1 cellular context compared by ENCODE assay signal in genomic region chr1:150364231-150365003, GRCh38.
TF ChIP-seq lines count a peak whose summit lies in the region.

No MANE protein-coding gene starts in this region.

TF ChIP-seq in H1, 55 proteins besides CTCF, POLR2A, EP300 and RAD21:
- TF ChIP-seq GABPA (IDR thresholded peaks at IDR 0.05; ENCODE audit: borderline replicate concordance, insufficient read depth, low read length), result no peak
- peak; percentile 75 for TF ChIP-seq TAF1 (IDR thresholded peaks at IDR 0.05; ENCODE audit: low read depth, low read length)
- TF ChIP-seq FOSL1 (IDR thresholded peaks at IDR 0.05; ENCODE audit: insufficient read depth, low read depth, low read length), result no peak
- TF ChIP-seq ATF2 (IDR thresholded peaks at IDR 0.05; ENCODE audit: low read length), result no peak
- TF ChIP-seq NRF1 (IDR thresholded peaks at IDR 0.05; ENCODE audit: low read depth, low read length), result no peak
- no peak for TF ChIP-seq CBX5 (IDR thresholded peaks at IDR 0.05; ENCODE audit: low read depth, low read length)
- no peak for TF ChIP-seq USF2 (IDR thresholded peaks at IDR 0.05; ENCODE audit: low read length)
- no peak for TF ChIP-seq MAFK (IDR thresholded peaks at IDR 0.05; ENCODE audit: low read depth, low read length)
- no peak for TF ChIP-seq ZNF274 (IDR thresholded peaks at IDR 0.05; ENCODE audit: borderline replicate concordance, extremely low read depth, low read length)
- TF ChIP-seq CREB1 (IDR thresholded peaks at IDR 0.05), result no peak; the same call in 1 of the 2 replicates
- no peak for TF ChIP-seq CBX8 (IDR thresholded peaks at IDR 0.05; ENCODE audit: borderline replicate concordance, low read depth, low read length)
- TF ChIP-seq KDM1A (IDR thresholded peaks at IDR 0.05; ENCODE audit: borderline replicate concordance, low read length), result no peak
- TF ChIP-seq TBP (IDR thresholded peaks at IDR 0.05; ENCODE audit: low read depth, low read length), result peak; percentile 65
- no peak for TF ChIP-seq RNF2 (IDR thresholded peaks at IDR 0.05; ENCODE audit: borderline replicate concordance, low read depth, low read length, missing control alignments, poor library complexity, severe bottlenecking)
- peak; percentile 28; the same call in 1 of the 2 replicates for TF ChIP-seq MAX (IDR thresholded peaks at IDR 0.05)
- TF ChIP-seq SP1 (IDR thresholded peaks at IDR 0.05; ENCODE audit: low read depth, low read length), result no peak
- no peak for TF ChIP-seq GTF2F1 (IDR thresholded peaks at IDR 0.05; ENCODE audit: borderline replicate concordance, low read depth, low read length)
- no peak; the same call in none of the 2 replicates for TF ChIP-seq POLR2AphosphoS5 (IDR thresholded peaks at IDR 0.05; ENCODE audit: low read depth, low read length)
- no peak for TF ChIP-seq CEBPB (IDR thresholded peaks at IDR 0.05; ENCODE audit: low read depth, low read length)
- no peak for TF ChIP-seq SP4 (IDR thresholded peaks at IDR 0.05; ENCODE audit: low read length)
- TF ChIP-seq NANOG (IDR thresholded peaks at IDR 0.05; ENCODE audit: insufficient read depth, low read depth, low read length, poor library complexity, severe bottlenecking), result peak; percentile 23
- TF ChIP-seq BCL11A (IDR thresholded peaks at IDR 0.05; ENCODE audit: low read depth in 2 of 2, low read length in 2 of 2), result no peak
- TF ChIP-seq PHF8 (conservative IDR thresholded peaks at IDR 0.05; ENCODE audit: low read depth, low read length), result peak; percentile 64
- no peak for TF ChIP-seq HDAC6 (IDR thresholded peaks at IDR 0.05; ENCODE audit: low read depth, low read length)
- no peak for TF ChIP-seq RXRA (IDR thresholded peaks at IDR 0.05; ENCODE audit: insufficient read depth, low read depth, low read length)
- TF ChIP-seq TCF12 (IDR thresholded peaks at IDR 0.05; ENCODE audit: low read depth, low read length), result no peak
- TF ChIP-seq SRF (IDR thresholded peaks at IDR 0.05; ENCODE audit: low read depth, low read length), result no peak
- no peak for TF ChIP-seq TEAD4 (IDR thresholded peaks at IDR 0.05; ENCODE audit: low read depth, low read length)
- TF ChIP-seq JUN (IDR thresholded peaks at IDR 0.05; ENCODE audit: low read depth, low read length), result no peak
- peak; percentile 72 for TF ChIP-seq ASH2L (IDR thresholded peaks at IDR 0.05; ENCODE audit: low read length)
- TF ChIP-seq CHD7 (IDR thresholded peaks at IDR 0.05; ENCODE audit: insufficient replicate concordance, low read length), result no peak
- no peak for TF ChIP-seq ATF3 (IDR thresholded peaks at IDR 0.05; ENCODE audit: insufficient read depth, low read depth, low read length)
- TF ChIP-seq YY1 (IDR thresholded peaks at IDR 0.05; ENCODE audit: low read depth, low read length), result peak; percentile 94
- TF ChIP-seq SIRT6 (IDR thresholded peaks at IDR 0.05; ENCODE audit: low read length), result no peak
- no peak for TF ChIP-seq BRCA1 (IDR thresholded peaks at IDR 0.05; ENCODE audit: low read depth, low read length)
- TF ChIP-seq SP2 (IDR thresholded peaks at IDR 0.05; ENCODE audit: low read length), result no peak
- TF ChIP-seq EGR1 (IDR thresholded peaks at IDR 0.05; ENCODE audit: borderline replicate concordance, low read depth, low read length), result no peak
- no peak for TF ChIP-seq SAP30 (IDR thresholded peaks at IDR 0.05; ENCODE audit: insufficient read depth, insufficient replicate concordance, low read length)
- no peak for TF ChIP-seq CTBP2 (IDR thresholded peaks at IDR 0.05; ENCODE audit: borderline replicate concordance, insufficient read depth, insufficient read length, low read length)
- 0 out of 2 replicates have a peak, but pooled peaks have one; percentile 26 for TF ChIP-seq KDM5A (IDR thresholded peaks at IDR 0.05; ENCODE audit: low read length)
- no peak for TF ChIP-seq POU5F1 (IDR thresholded peaks at IDR 0.05; ENCODE audit: low read depth, low read length)
- no peak for TF ChIP-seq BACH1 (IDR thresholded peaks at IDR 0.05; ENCODE audit: low read length)
- TF ChIP-seq HDAC2 (IDR thresholded peaks at IDR 0.05; ENCODE audit: borderline replicate concordance in 1 of 2, low read depth in 2 of 2, low read length in 2 of 2), result no peak
- no peak for TF ChIP-seq CHD2 (IDR thresholded peaks at IDR 0.05; ENCODE audit: low read length)
- TF ChIP-seq SUZ12 (IDR thresholded peaks at IDR 0.05; ENCODE audit: low read length), result no peak
- no peak for TF ChIP-seq E2F6 (IDR thresholded peaks at IDR 0.05)
- peak; percentile 49 for TF ChIP-seq TAF7 (optimal IDR thresholded peaks at IDR 0.05; ENCODE audit: borderline replicate concordance, low read depth, low read length)
- no peak; a peak in 1 of 4 replicates for TF ChIP-seq SIN3A (conservative IDR thresholded peaks at IDR 0.05 in 1 of 2, IDR thresholded peaks at IDR 0.05 in 1 of 2; ENCODE audit: low read depth in 1 of 2, low read length in 2 of 2)
- TF ChIP-seq JUND (IDR thresholded peaks at IDR 0.05; ENCODE audit: low read length), result no peak
- peak; percentile 46; the same call in 1 of the 2 replicates for TF ChIP-seq CHD1 (IDR thresholded peaks at IDR 0.05; ENCODE audit: low read depth, low read length)
- peak; percentile 47; the same call in 1 of the 2 replicates for TF ChIP-seq RBBP5 (IDR thresholded peaks at IDR 0.05; ENCODE audit: borderline replicate concordance, low read depth, low read length)
- TF ChIP-seq SIX5 (IDR thresholded peaks at IDR 0.05; ENCODE audit: low read depth, low read length), result no peak
- TF ChIP-seq KDM4A (IDR thresholded peaks at IDR 0.05; ENCODE audit: low read depth, low read length, severe bottlenecking), result no peak
- no peak for TF ChIP-seq RFX5 (IDR thresholded peaks at IDR 0.05; ENCODE audit: borderline replicate concordance, low read depth, low read length)
- TF ChIP-seq EZH2 (IDR thresholded peaks at IDR 0.05; ENCODE audit: low read depth, low read length, severe bottlenecking), result no peak
